In the genomic region with DNA sequence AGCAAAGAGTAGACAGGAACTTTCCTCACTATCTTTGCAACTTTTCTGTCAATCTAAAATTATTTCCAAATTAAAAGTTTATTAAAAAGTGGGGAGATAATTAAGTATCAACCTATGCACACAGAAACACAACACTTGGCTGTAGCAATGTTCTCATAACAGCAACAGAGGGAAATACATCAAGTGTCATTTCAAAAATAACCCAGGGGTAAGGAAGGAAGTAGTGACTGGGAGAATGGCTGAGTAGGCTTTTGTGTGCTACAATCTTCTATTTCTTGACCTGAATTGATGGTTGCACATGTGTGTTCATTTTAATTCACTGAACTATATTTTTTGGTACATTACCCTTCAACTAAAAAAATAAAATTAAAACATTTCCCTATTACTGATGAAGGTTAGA, we compare ENCODE assay signal across 21 cellular contexts.
"Had no signal": no experiment of that assay in that cellular context is flagged by ENCODE, and none has a peak within 500 bp of the region (broad histone marks: within the 10 kb centered on the region; RNA-seq: fewer than 3 reads in every experiment).

No MANE protein-coding gene starts in this region.

- H3K36me3 ChIP-seq: adrenal gland, brain microvascular endothelial cell, transverse colon had no signal

- DNase-seq: activated CD4-positive, alpha-beta T cell treated with anti-CD3 and anti-CD28 coated beads for 48 hours; activated CD4-positive, alpha-beta T cell treated with anti-CD3 and anti-CD28 coated beads, Interleukin-2, amount 50 U/mL, for 48 hours; activated CD8-positive, alpha-beta memory T cell treated with anti-CD3 and anti-CD28 coated beads for 24 hours; activated effector memory CD4-positive, alpha-beta T cell treated with anti-CD3 and anti-CD28 coated beads, Interleukin-2, amount 50 U/mL, for 16 hours; activated naive CD4-positive, alpha-beta T cell treated with anti-CD3 and anti-CD28 coated beads for 36 hours; activated naive CD8-positive, alpha-beta T cell treated with anti-CD3 and anti-CD28 coated beads for 36 hours; adrenal gland; aorta; brain microvascular endothelial cell; cortex of kidney; foreskin fibroblast; kidney glomerular epithelial cell; mucosa of descending colon; stimulated activated CD4-positive, alpha-beta T cell treated with anti-CD3 and anti-CD28 coated beads, Interleukin-2, amount 100 ng/mL, for 48 hours; stimulated activated naive CD4-positive, alpha-beta T cell treated with Interleukin-2 at 50 U/mL for 16 hours; SW 1271; T-helper 9 cell; transverse colon had no signal

- ATAC-seq: esophagus mucosa, mucosa of descending colon had no signal

- H3K27ac ChIP-seq: adrenal gland, brain microvascular endothelial cell, transverse colon, VCaP had no signal

- H3K4me3 ChIP-seq: adrenal gland, lung, mucosa of descending colon, transverse colon had no signal

- H3K27me3 ChIP-seq: adrenal gland, brain microvascular endothelial cell, transverse colon had no signal

- H3K4me1 ChIP-seq: adrenal gland, transverse colon had no signal

- H3K9me3 ChIP-seq: adrenal gland, mucosa of descending colon, transverse colon had no signal
